ENCODE assay signal across 7 cellular contexts in genomic region chr6:89984926-89985743, GRCh38.
DNase-seq lines count a peak whose midpoint lies in the region; TF ChIP-seq lines count a peak whose summit lies in the region.

No MANE protein-coding gene starts in this region.

- no peaks in the 10 kb centered on the region for H3K9me3 Mint-ChIP-seq in HFFc6

- DNase-seq in HFFc6 (no peak), adipocyte (ENCODE audit: low read depth) (no peak), hypothalamus (lab: John Stamatoyannopoulos, UW) (peak in 46 of 51 donors; percentile 3 to 88 (median 60)), DMS53 treated with DMSO at 0.1 percent for 48 hours (lab: John Stamatoyannopoulos, UW; ENCODE audit: unreplicated experiment) (no peak), NCI-H2029 (lab: John Stamatoyannopoulos, UW) (no peak)
- DNase-seq in activated effector memory CD4-positive, alpha-beta T cell treated with anti-CD3 and anti-CD28 coated beads, Interleukin-2, amount 50 U/mL, for 16 hours, result no peak

- peak overlapping the region; percentile 21 for H3K27ac ChIP-seq in skeletal muscle tissue (ENCODE audit: low read depth, low read length)

- H3K27me3 Mint-ChIP-seq in HFFc6 (ENCODE audit: insufficient read depth), result peaks cover 7% of the 10 kb centered on the region

- no peak overlapping the region; the same call in 1 of the 2 replicates for H3K4me3 Mint-ChIP-seq in HFFc6

- H3K4me3 ChIP-seq in adipocyte (ENCODE audit: low read length), result peak overlapping the region; percentile 57
- H3K4me3 ChIP-seq in skeletal muscle tissue (ENCODE audit: low read length in 3 of 3), result no peak overlapping the region

- H3K4me1 ChIP-seq in adipocyte (ENCODE audit: control insufficient read depth, insufficient read depth, low read length) (peaks cover 38% of the 10 kb centered on the region), skeletal muscle tissue (ENCODE audit: control insufficient read depth in 3 of 3, insufficient read depth in 3 of 3, low read length in 3 of 3) (peaks cover 9 to 15% (median 11%) of the 10 kb centered on the region in 3 donors)

- no peaks in the 10 kb centered on the region for H3K36me3 ChIP-seq in adipocyte (ENCODE audit: control insufficient read depth, insufficient read depth, low read length, severe bottlenecking)
- no peaks in the 10 kb centered on the region for H3K36me3 ChIP-seq in skeletal muscle tissue (ENCODE audit: control insufficient read depth in 3 of 3, insufficient read depth in 3 of 3, low read length in 3 of 3)

- H3K9ac ChIP-seq in adipocyte (ENCODE audit: low read length) (peak overlapping the region; percentile 37), skeletal muscle tissue (ENCODE audit: low read depth in 1 of 3, low read length in 3 of 3) (peak overlapping the region in 1 of 3 donors; percentile 13)

- no peaks in the 10 kb centered on the region for H3K36me3 Mint-ChIP-seq in HFFc6 (ENCODE audit: low read depth)

- H3K27ac Mint-ChIP-seq in HFFc6, result peak overlapping the region; percentile 61; the same call in 1 of the 2 replicates

- TF ChIP-seq CTCF in HFFc6 (IDR thresholded peaks at IDR 0.05), result no peak

- no peaks in the 10 kb centered on the region for H3K9me3 ChIP-seq in adipocyte (ENCODE audit: control insufficient read depth, low read length)
- no peaks in the 10 kb centered on the region for H3K9me3 ChIP-seq in skeletal muscle tissue (ENCODE audit: control insufficient read depth in 3 of 3, low read length in 3 of 3)

- peaks cover 17% of the 10 kb centered on the region; the same call in 1 of the 2 replicates for H3K4me1 Mint-ChIP-seq in HFFc6 (ENCODE audit: low read depth)

- H3K27me3 ChIP-seq in adipocyte (replicated peaks; ENCODE audit: control insufficient read depth, insufficient read depth, low read length) (no peaks in the 10 kb centered on the region), skeletal muscle tissue (ENCODE audit: control insufficient read depth in 3 of 3, insufficient read depth in 3 of 3, low read length in 3 of 3) (no peaks in the 10 kb centered on the region)

Comparison
In these comparisons a context has a peak if more than half of its experiments do, and no peak if none do; other contexts are left out.
1. DNase-seq: peak in hypothalamus (46 of 51); none in HFFc6 (single experiment), adipocyte (single experiment), DMS53 treated with DMSO at 0.1 percent for 48 hours (single experiment), activated effector memory CD4-positive, alpha-beta T cell treated with anti-CD3 and anti-CD28 coated beads, Interleukin-2, amount 50 U/mL, for 16 hours (single experiment) and NCI-H2029 (single experiment).